21 cellular contexts compared by ENCODE assay signal in genomic region chr6:25331085-25331685, GRCh38. TPM values are rescaled to one million over a fixed set of nuclear protein-coding genes. Genes with fewer than 3 reads are reported as not detected.
DNase-seq lines count a peak whose midpoint lies in the region; ATAC-seq and TF ChIP-seq lines count a peak whose summit lies in the region.
"Had no signal": no experiment of that assay in that cellular context is flagged by ENCODE, and none has a peak within 500 bp of the region (broad histone marks: within the 10 kb centered on the region; RNA-seq: fewer than 3 reads in every experiment).

No MANE protein-coding gene starts in this region.

- CTCF ChIA-PET in WTC11 (lab: Charles Lee), result interaction anchor here (1.7 kb wide), 1 partner anchor 11 kb away, joined by 3 read pairs; no protein-coding TSS in a partner anchor

- H3K9me3 ChIP-seq in esophagus squamous epithelium, result no peaks in the 10 kb centered on the region
- H3K9me3 ChIP-seq: A549 had no signal

- H3K27ac Mint-ChIP-seq in WTC11 (peak overlapping the region; percentile 35; the same call in 1 of the 2 replicates), osteocyte (ENCODE audit: unreplicated experiment) (peak overlapping the region; percentile 6)
- H3K27ac Mint-ChIP-seq: activated naive CD4-positive, alpha-beta T cell treated with anti-CD3 and anti-CD28 coated beads, Interleukin-2, amount 10 ng/mL, durations not matched to agents 7 days and 5 days; CD8-positive, alpha-beta memory T cell; T-helper 2 cell treated with Interferon-gamma antibody and Interleukin-4, amounts not matched to agents 5 μg/mL and 100 μg/mL, for 36 hours had no signal

- H3K4me1 Mint-ChIP-seq in WTC11, result peaks cover 74% of the 10 kb centered on the region
- H3K4me1 Mint-ChIP-seq in osteocyte (ENCODE audit: unreplicated experiment), result peaks cover 19% of the 10 kb centered on the region
- H3K4me1 Mint-ChIP-seq: activated naive CD4-positive, alpha-beta T cell treated with anti-CD3 and anti-CD28 coated beads, Interleukin-2, amount 10 ng/mL, durations not matched to agents 7 days and 5 days had no signal

- H3K4me3 Mint-ChIP-seq in WTC11 (no peak overlapping the region), osteocyte (ENCODE audit: unreplicated experiment) (no peak overlapping the region)
- H3K4me3 Mint-ChIP-seq: activated naive CD4-positive, alpha-beta T cell treated with anti-CD3 and anti-CD28 coated beads, Interleukin-2, amount 10 ng/mL, durations not matched to agents 7 days and 5 days; CD8-positive, alpha-beta memory T cell; H9; IgD-negative memory B cell; T-helper 2 cell treated with Interferon-gamma antibody and Interleukin-4, amounts not matched to agents 5 μg/mL and 100 μg/mL, for 36 hours had no signal

- POLR2A ChIA-PET in WTC11 (lab: Charles Lee), result no interaction called here

- H3K9me3 Mint-ChIP-seq in WTC11 (no peaks in the 10 kb centered on the region), osteocyte (ENCODE audit: unreplicated experiment) (no peaks in the 10 kb centered on the region)
- H3K9me3 Mint-ChIP-seq: activated naive CD4-positive, alpha-beta T cell treated with anti-CD3 and anti-CD28 coated beads, Interleukin-2, amount 10 ng/mL, durations not matched to agents 7 days and 5 days; CD8-positive, alpha-beta memory T cell; H9; IgD-negative memory B cell; T-helper 2 cell treated with Interferon-gamma antibody and Interleukin-4, amounts not matched to agents 5 μg/mL and 100 μg/mL, for 36 hours had no signal

- DNase-seq in NCI-H2171 treated with DMSO at 0.1 percent for 48 hours (lab: John Stamatoyannopoulos, UW) (peak; percentile 9), NCI-H2171 (lab: John Stamatoyannopoulos, UW) (no peak), LHCN-M2 (ENCODE audit: low read depth) (peak; percentile 40), WTC11 (ENCODE audit: low spot score) (no peak), osteocyte (ENCODE audit: extremely low spot score, unreplicated experiment) (no peak), esophagus squamous epithelium (lab: John Stamatoyannopoulos, UW) (no peak), hypothalamus (lab: John Stamatoyannopoulos, UW) (no peak), EL (no peak)
- DNase-seq: activated CD4-positive, alpha-beta T cell treated with anti-CD3 and anti-CD28 coated beads for 4 hours; activated naive CD4-positive, alpha-beta T cell treated with anti-CD3 and anti-CD28 coated beads, Interleukin-2, amount 10 ng/mL, durations not matched to agents 7 days and 5 days; CD8-positive, alpha-beta memory T cell; dorsolateral prefrontal cortex; H9; NCI-H1092; NK-92 treated with Interleukin-12 subunit alpha and Interleukin-12 subunit beta, amount 100 ng/mL, for 24 hours; posterior cingulate gyrus; SHP77; stimulated activated naive CD4-positive, alpha-beta T cell treated with Interleukin-2 at 50 U/mL for 16 hours had no signal

- no peaks in the 10 kb centered on the region for H3K27me3 ChIP-seq in esophagus squamous epithelium

- 46 to 67% methylated on average over 5 of the region's 5 CpGs for WGBS in esophagus squamous epithelium, 2 donors

- no peaks in the 10 kb centered on the region for H3K36me3 ChIP-seq in esophagus squamous epithelium

- H3K36me3 Mint-ChIP-seq in WTC11, result no peaks in the 10 kb centered on the region
- no peaks in the 10 kb centered on the region for H3K36me3 Mint-ChIP-seq in osteocyte (ENCODE audit: unreplicated experiment)
- H3K36me3 Mint-ChIP-seq: activated naive CD4-positive, alpha-beta T cell treated with anti-CD3 and anti-CD28 coated beads, Interleukin-2, amount 10 ng/mL, durations not matched to agents 7 days and 5 days; CD8-positive, alpha-beta memory T cell had no signal

- intact Hi-C loops in esophagus squamous epithelium (cut with DNase I), result no loop called here

- no peaks in the 10 kb centered on the region for H3K27me3 Mint-ChIP-seq in WTC11 (ENCODE audit: low read depth)
- H3K27me3 Mint-ChIP-seq in osteocyte (ENCODE audit: unreplicated experiment), result no peaks in the 10 kb centered on the region
- H3K27me3 Mint-ChIP-seq: activated naive CD4-positive, alpha-beta T cell treated with anti-CD3 and anti-CD28 coated beads, Interleukin-2, amount 10 ng/mL, durations not matched to agents 7 days and 5 days had no signal

- TF ChIP-seq POLR2A in esophagus squamous epithelium (IDR thresholded peaks at IDR 0.05), result no peak

- H3K27ac ChIP-seq in esophagus squamous epithelium, result no peak overlapping the region
- H3K27ac ChIP-seq: A549 had no signal

- peaks cover 0 to 41% (median 3%) of the 10 kb centered on the region in 3 donors for H3K4me1 ChIP-seq in esophagus squamous epithelium

- 0 out of 2 replicates have a peak, but pooled peaks have one; percentile 12 for ATAC-seq in WTC11
- ATAC-seq: A549 had no signal

- H3K4me3 ChIP-seq in esophagus squamous epithelium, result no peak overlapping the region
- H3K4me3 ChIP-seq: A549, dorsolateral prefrontal cortex had no signal

- TF ChIP-seq CTCF in WTC11 (IDR thresholded peaks at IDR 0.05), result no peak
- TF ChIP-seq CTCF in osteocyte (IDR thresholded peaks at IDR 0.05), result no peak
- TF ChIP-seq CTCF in esophagus squamous epithelium (IDR thresholded peaks at IDR 0.05), result no peak

TF ChIP-seq in WTC11, 78 proteins besides CTCF, POLR2A, EP300 and RAD21:
- TF ChIP-seq E2F1 (CRISPR knock-in tag; IDR thresholded peaks at IDR 0.05) (no peak), PRDM15 (CRISPR knock-in tag; IDR thresholded peaks at IDR 0.05) (no peak), ZNF396 (CRISPR knock-in tag; IDR thresholded peaks at IDR 0.05; ENCODE audit: borderline replicate concordance) (no peak), SP1 (CRISPR knock-in tag; conservative IDR thresholded peaks at IDR 0.05) (no peak), GABPB1 (CRISPR knock-in tag; IDR thresholded peaks at IDR 0.05) (no peak), JUN (CRISPR knock-in tag; IDR thresholded peaks at IDR 0.05) (no peak)
- TF ChIP-seq, protein P1, sequence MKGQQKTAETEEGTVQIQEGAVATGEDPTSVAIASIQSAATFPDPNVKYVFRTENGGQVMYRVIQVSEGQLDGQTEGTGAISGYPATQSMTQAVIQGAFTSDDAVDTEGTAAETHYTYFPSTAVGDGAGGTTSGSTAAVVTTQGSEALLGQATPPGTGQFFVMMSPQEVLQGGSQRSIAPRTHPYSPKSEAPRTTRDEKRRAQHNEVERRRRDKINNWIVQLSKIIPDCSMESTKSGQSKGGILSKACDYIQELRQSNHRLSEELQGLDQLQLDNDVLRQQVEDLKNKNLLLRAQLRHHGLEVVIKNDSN (CRISPR knock-in tag; IDR thresholded peaks at IDR 0.05), result no peak

RNA-seq across cellular contexts. Expression of gene CARMIL1, which starts 52.0 kb away (rescaled TPM):
- total RNA-seq in LHCN-M2 (2014; rRNA removed), result 5.5 and 5.6 TPM in 2 replicates
- 4.3 TPM for polyA plus RNA-seq in LHCN-M2 (2012)
- 35.1 to 37.6 TPM (median 36.2 TPM) in 3 replicates for total RNA-seq in WTC11 (2021)
- 14.9 and 16.0 TPM in 2 replicates for total RNA-seq in osteocyte
- total RNA-seq in esophagus squamous epithelium, result 10 to 100 TPM in 3 of 4 donors, 1 to 10 TPM in 1; 7.2 to 19.7 (median 18.3) TPM
- polyA plus RNA-seq: CD8-positive, alpha-beta memory T cell had no signal

Comparison
In these comparisons a context has a peak if more than half of its experiments do, and no peak if none do; other contexts are left out.
1. DNase-seq: peak in NCI-H2171 treated with DMSO at 0.1 percent for 48 hours (single experiment) and LHCN-M2 (single experiment); none in NCI-H2171 (single experiment), WTC11 (single experiment), osteocyte (single experiment), esophagus squamous epithelium (single experiment), hypothalamus (0 of 51) and EL (single experiment).